13 cellular contexts compared by ENCODE assay signal in genomic region chr9:5269249-5269715, GRCh38. TPM values are rescaled to one million over a fixed set of nuclear protein-coding genes. Genes with fewer than 3 reads are reported as not detected.
A peak's percentile ranks its signal among the peaks of the same experiment; 100 is the strongest.
DNase-seq lines count a peak whose midpoint lies in the region; FAIRE-seq and TF ChIP-seq lines count a peak whose summit lies in the region.
"Had no signal": no experiment of that assay in that cellular context is flagged by ENCODE, and none has a peak within 500 bp of the region (broad histone marks: within the 10 kb centered on the region; RNA-seq: fewer than 3 reads in every experiment).

No MANE protein-coding gene starts in this region.

- no peak for TF ChIP-seq POLR2A in GM12891 (IDR thresholded peaks at IDR 0.05; ENCODE audit: low read depth, low read length)

- H3K4me3 ChIP-seq in GM23248 (0 out of 2 replicates have a peak overlapping the region, but pooled peaks have one; percentile 2), SJSA1 (no peak overlapping the region), fibroblast of the aortic adventitia (ENCODE audit: low read depth, low read length) (no peak overlapping the region), OCI-LY7 (ENCODE audit: low read depth, low read length, poor library complexity, severe bottlenecking) (no peak overlapping the region)
- H3K4me3 ChIP-seq: pancreas had no signal

- H3K27ac Mint-ChIP-seq in osteocyte (ENCODE audit: unreplicated experiment) = peak overlapping the region; percentile 40
- H3K27ac Mint-ChIP-seq: activated CD4-positive, alpha-beta memory T cell treated with anti-CD3 and anti-CD28 coated beads for 36 hours had no signal

- peaks cover 10% of the 10 kb centered on the region; the same call in 1 of the 2 replicates for H3F3A ChIP-seq in GM23248 (ENCODE audit: insufficient read depth)

- peaks cover 10% of the 10 kb centered on the region for H3K4me1 Mint-ChIP-seq in osteocyte (ENCODE audit: unreplicated experiment)

- H3K36me3 ChIP-seq in GM23248 (ENCODE audit: low read depth) (no peaks in the 10 kb centered on the region), SJSA1 (no peaks in the 10 kb centered on the region), OCI-LY7 (ENCODE audit: insufficient read depth, low read length) (no peaks in the 10 kb centered on the region)
- H3K36me3 ChIP-seq: pancreas had no signal

- no peaks in the 10 kb centered on the region for H3K9me3 Mint-ChIP-seq in osteocyte (ENCODE audit: unreplicated experiment)
- H3K9me3 Mint-ChIP-seq: activated CD4-positive, alpha-beta memory T cell treated with anti-CD3 and anti-CD28 coated beads for 36 hours had no signal

- no peaks in the 10 kb centered on the region for H3K27me3 ChIP-seq in GM23248 (replicated peaks; ENCODE audit: insufficient read depth)
- H3K27me3 ChIP-seq in SJSA1 (replicated peaks) = no peaks in the 10 kb centered on the region
- H3K27me3 ChIP-seq: pancreas had no signal

- no peak overlapping the region for H3K4me3 Mint-ChIP-seq in osteocyte (ENCODE audit: unreplicated experiment)
- H3K4me3 Mint-ChIP-seq: activated CD4-positive, alpha-beta memory T cell treated with anti-CD3 and anti-CD28 coated beads for 36 hours had no signal

- no peak overlapping the region for H3K9ac ChIP-seq in GM23248

- TF ChIP-seq CTCF in fibroblast of the aortic adventitia (IDR thresholded peaks at IDR 0.05; ENCODE audit: insufficient read depth, low read length) (no peak), osteocyte (IDR thresholded peaks at IDR 0.05) (no peak), OCI-LY7 (conservative IDR thresholded peaks at IDR 0.05; ENCODE audit: low read length) (no peak)

- H4K20me1 ChIP-seq in GM23248 (ENCODE audit: insufficient read depth) (no peaks in the 10 kb centered on the region), OCI-LY7 (ENCODE audit: insufficient read depth, low read length) (no peaks in the 10 kb centered on the region)

- no peaks in the 10 kb centered on the region for H3K36me3 Mint-ChIP-seq in osteocyte (ENCODE audit: unreplicated experiment)
- H3K36me3 Mint-ChIP-seq: activated CD4-positive, alpha-beta memory T cell treated with anti-CD3 and anti-CD28 coated beads for 36 hours had no signal

- H2AFZ ChIP-seq in GM23248 (peak overlapping the region; percentile 53; the same call in 1 of the 2 replicates), OCI-LY7 (ENCODE audit: low read length) (no peak overlapping the region)

- H3K27me3 Mint-ChIP-seq in osteocyte (ENCODE audit: unreplicated experiment) = no peaks in the 10 kb centered on the region
- H3K27me3 Mint-ChIP-seq: activated CD4-positive, alpha-beta memory T cell treated with anti-CD3 and anti-CD28 coated beads for 36 hours had no signal

- in situ Hi-C loops in GM23248 (cut with MboI) = no loop called here

- FAIRE-seq in GM12891 (lab: Jason Lieb, UNC) = no peak
- FAIRE-seq: pancreas had no signal

- POLR2A ChIA-PET in OCI-LY7 (lab: Charles Lee) = interaction anchor here (0.6 to 1.2 kb wide), 7 partner anchors 8 to 632 kb away, joined by 3 to 5 read pairs (median 3); no protein-coding TSS in a partner anchor

- peak overlapping the region; percentile 44 for H3K4me2 ChIP-seq in GM23248 (ENCODE audit: unreplicated experiment)
- no peak overlapping the region for H3K4me2 ChIP-seq in OCI-LY7 (ENCODE audit: low read length)

- H3K4me1 ChIP-seq in GM23248 (ENCODE audit: insufficient read depth) (peaks cover 17% of the 10 kb centered on the region), SJSA1 (replicated peaks) (peaks cover 23% of the 10 kb centered on the region), OCI-LY7 (ENCODE audit: insufficient read depth, low read length, poor library complexity, severe bottlenecking) (no peaks in the 10 kb centered on the region)
- H3K4me1 ChIP-seq: pancreas had no signal

- peak; percentile 19 for DNase-seq in GM23248
- peak; percentile 57 to 85 for DNase-seq in SJSA1 (ENCODE audit: low read depth in 1 of 2, low spot score in 2 of 2)
- peak; percentile 48 for DNase-seq in fibroblast of the aortic adventitia (ENCODE audit: low read depth)
- no peak for DNase-seq in osteocyte (ENCODE audit: extremely low spot score, unreplicated experiment)
- no peak for DNase-seq in DMS 273 treated with DMSO at 0.1 percent for 48 hours (lab: John Stamatoyannopoulos, UW)
- DNase-seq in OCI-LY7 (ENCODE audit: low spot score) = no peak
- DNase-seq in putamen (ENCODE audit: low spot score) = no peak
- DNase-seq in GM12891 (ENCODE audit: insufficient read length, low spot score) = no peak
- DNase-seq: activated CD4-positive, alpha-beta memory T cell treated with anti-CD3 and anti-CD28 coated beads for 36 hours; aorta; DMS153; pancreas had no signal

- intact Hi-C loops in OCI-LY7 (cut with micrococcal nuclease; ENCODE audit: unreplicated experiment) = loop anchor here (10.0 kb wide), 1 partner anchor 504 kb away; no protein-coding TSS in a partner anchor

- no TSS peak for BruUV-seq in OCI-LY7 (replicated peaks; lab: Mats Ljungman, UMichigan)

- 45 to 52% methylated on average over 6 of the region's 6 CpGs for WGBS in GM23248 (ENCODE audit: low coverage in 1 of 2, low lambda C conversion rate in 2 of 2, missing lambda C conversion rate in 2 of 2), 2 experiments

- H3K79me2 ChIP-seq in GM23248 (ENCODE audit: insufficient read depth) = no peaks in the 10 kb centered on the region
- no peaks in the 10 kb centered on the region for H3K79me2 ChIP-seq in OCI-LY7 (ENCODE audit: insufficient read depth, low read depth, low read length)

- H3K27ac ChIP-seq in GM23248 = no peak overlapping the region
- H3K27ac ChIP-seq in SJSA1 = peak overlapping the region; percentile 89
- H3K27ac ChIP-seq in OCI-LY7 (ENCODE audit: low read depth, low read length, poor library complexity, severe bottlenecking) = no peak overlapping the region
- H3K27ac ChIP-seq: pancreas had no signal

- H3K9me3 ChIP-seq in GM23248 (ENCODE audit: low read depth) (no peaks in the 10 kb centered on the region), SJSA1 (replicated peaks) (no peaks in the 10 kb centered on the region), OCI-LY7 (ENCODE audit: low read length) (no peaks in the 10 kb centered on the region)
- H3K9me3 ChIP-seq: pancreas had no signal

- peaks cover 8% of the 10 kb centered on the region; the same call in 1 of the 2 replicates for H3K9me2 ChIP-seq in GM23248 (ENCODE audit: insufficient read depth)
- H3K9me2 ChIP-seq in OCI-LY7 (ENCODE audit: insufficient read depth, low read length) = no peaks in the 10 kb centered on the region

- CTCF ChIA-PET in OCI-LY7 (lab: Charles Lee; ENCODE audit: unreplicated experiment) = no interaction called here

TF ChIP-seq in GM12891, 5 proteins besides CTCF, POLR2A, EP300 and RAD21:
- no peak for TF ChIP-seq SPI1 (IDR thresholded peaks at IDR 0.05; ENCODE audit: low read depth, low read length)
- no peak for TF ChIP-seq TAF1 (IDR thresholded peaks at IDR 0.05; ENCODE audit: low read depth, low read length)
- no peak for TF ChIP-seq POLR2AphosphoS5 (IDR thresholded peaks at IDR 0.05; ENCODE audit: low read depth, low read length)
- TF ChIP-seq PAX5 (IDR thresholded peaks at IDR 0.05; ENCODE audit: insufficient read depth, low read length, severe bottlenecking) = no peak
- TF ChIP-seq POU2F2 (IDR thresholded peaks at IDR 0.05; ENCODE audit: low read depth, low read length) = no peak

RNA-seq across cellular contexts. Expression of gene RLN2, which starts 35.2 kb away (rescaled TPM):
- total RNA-seq in GM23248 (2014; rRNA removed; shearing (Covaris generic)) = not detected in 2 replicates
- polyA plus RNA-seq in GM23248 (2016; fragmentation: Nextera tagmentation; extraction: Ambion mirVana) = not detected in 2 replicates
- total RNA-seq in SJSA1 (2014; rRNA removed; shearing (Covaris generic)) = not detected in 2 replicates
- not detected in 2 replicates for total RNA-seq in fibroblast of the aortic adventitia (ENCODE audit: low replicate concordance)
- not detected in 2 replicates for total RNA-seq in osteocyte
- 1.7 TPM in 1 of 2 replicates, not detected in the other for total RNA-seq in OCI-LY7 (2014; rRNA removed; shearing (Covaris generic))
- total RNA-seq in OCI-LY7 (2022) = 3.8 and 4.4 TPM in 2 replicates
- polyA plus RNA-seq in GM12891 (2012; ENCODE audit: low read depth, missing spikeins) = 4.1 TPM
- total RNA-seq: aorta, urinary bladder had no signal
- polyA plus RNA-seq: aorta had no signal

RNA-seq across cellular contexts. Expression of gene INSL4, which starts 38.1 kb away (rescaled TPM):
- total RNA-seq in GM23248 (2014; rRNA removed; shearing (Covaris generic)) = not detected in 2 replicates
- polyA plus RNA-seq in GM23248 (2016; fragmentation: Nextera tagmentation; extraction: Ambion mirVana) = not detected in 2 replicates
- 0.81 TPM in 1 of 2 replicates, not detected in the other for total RNA-seq in SJSA1 (2014; rRNA removed; shearing (Covaris generic))
- total RNA-seq in fibroblast of the aortic adventitia (ENCODE audit: low replicate concordance) (not detected in 2 replicates), osteocyte (not detected in 2 replicates), OCI-LY7 (2022) (not detected in 2 replicates)
- total RNA-seq in OCI-LY7 (2014; rRNA removed; shearing (Covaris generic)) = not detected in 2 replicates
- polyA plus RNA-seq in GM12891 (2012; ENCODE audit: low read depth, missing spikeins) = not detected
- total RNA-seq: activated CD4-positive, alpha-beta memory T cell treated with anti-CD3 and anti-CD28 coated beads for 36 hours; aorta; pancreas; urinary bladder had no signal
- polyA plus RNA-seq: aorta, pancreas, urinary bladder had no signal

Comparison
In these comparisons a context has a peak if more than half of its experiments do, and no peak if none do; other contexts are left out.
1. DNase-seq: peak in GM23248 (single experiment), SJSA1 (2 of 2) and fibroblast of the aortic adventitia (single experiment); none in osteocyte (single experiment), DMS 273 treated with DMSO at 0.1 percent for 48 hours (single experiment), OCI-LY7 (single experiment), putamen (single experiment) and GM12891 (single experiment).